In genomic region chr17:10292057-10292931, GRCh38 we compare ENCODE assay signal across 9 cellular contexts.
DNase-seq lines count a peak whose midpoint lies in the region; ATAC-seq and TF ChIP-seq lines count a peak whose summit lies in the region.
"Had no signal": no experiment of that assay in that cellular context is flagged by ENCODE, and none has a peak within 500 bp of the region (broad histone marks: within the 10 kb centered on the region; RNA-seq: fewer than 3 reads in every experiment).

No MANE protein-coding gene starts in this region.

- peak; percentile 49 for DNase-seq in activated CD8-positive, alpha-beta T cell treated with anti-CD3 and anti-CD28 coated beads for 36 hours
- DNase-seq in naive thymus-derived CD4-positive, alpha-beta T cell = no peak
- DNase-seq in HuH-7.5 (ENCODE audit: low spot score) (no peak), COLO668 (lab: John Stamatoyannopoulos, UW; ENCODE audit: unreplicated experiment) (no peak)

- H3K27me3 Mint-ChIP-seq in activated CD8-positive, alpha-beta T cell treated with anti-CD3 and anti-CD28 coated beads for 36 hours = peaks cover 23% of the 10 kb centered on the region
- peaks cover 5 to 55% (median 22%) of the 10 kb centered on the region in 5 donors for H3K27me3 Mint-ChIP-seq in naive thymus-derived CD4-positive, alpha-beta T cell

- ATAC-seq in GM18508 (IDR thresholded peaks at IDR 0.05; ENCODE audit: insufficient read depth, unreplicated experiment) (peak; percentile 55), HG02938 (IDR thresholded peaks at IDR 0.05; ENCODE audit: unreplicated experiment) (peak; percentile 64), HG03135 (IDR thresholded peaks at IDR 0.05; ENCODE audit: unreplicated experiment) (no peak), HG03571 (IDR thresholded peaks at IDR 0.05; ENCODE audit: unreplicated experiment) (no peak)
- ATAC-seq in activated CD8-positive, alpha-beta T cell treated with anti-CD3 and anti-CD28 coated beads for 36 hours = peak; percentile 98
- ATAC-seq in naive thymus-derived CD4-positive, alpha-beta T cell = peak; percentile 49

- H3K4me3 Mint-ChIP-seq in activated CD8-positive, alpha-beta T cell treated with anti-CD3 and anti-CD28 coated beads for 36 hours = no peak overlapping the region
- no peak overlapping the region for H3K4me3 Mint-ChIP-seq in naive thymus-derived CD4-positive, alpha-beta T cell
- H3K4me3 Mint-ChIP-seq: dendritic cell treated with granulocyte-macrophage colony-stimulating factor and Interleukin-4, amounts not matched to agents 40 ng/mL and 50 ng/mL, for 4 days had no signal

- H3K36me3 ChIP-seq in naive thymus-derived CD4-positive, alpha-beta T cell (ENCODE audit: control insufficient read depth in 2 of 3, insufficient read depth in 3 of 3, low read length in 3 of 3) = no peaks in the 10 kb centered on the region

- POLR2A ChIA-PET in activated CD8-positive, alpha-beta T cell treated with anti-CD3 and anti-CD28 coated beads for 36 hours (lab: Charles Lee) = no interaction called here
- POLR2A ChIA-PET in naive thymus-derived CD4-positive, alpha-beta T cell (lab: Charles Lee) = no interaction called here

- H3K27me3 ChIP-seq in naive thymus-derived CD4-positive, alpha-beta T cell (ENCODE audit: control insufficient read depth in 2 of 2, insufficient read depth in 2 of 2, low read length in 2 of 2) = no peaks in the 10 kb centered on the region

- no peaks in the 10 kb centered on the region for H3K9me3 Mint-ChIP-seq in activated CD8-positive, alpha-beta T cell treated with anti-CD3 and anti-CD28 coated beads for 36 hours
- H3K9me3 Mint-ChIP-seq in naive thymus-derived CD4-positive, alpha-beta T cell = peaks cover 0 to 2% (median 0%) of the 10 kb centered on the region in 11 donors
- H3K9me3 Mint-ChIP-seq: dendritic cell treated with granulocyte-macrophage colony-stimulating factor and Interleukin-4, amounts not matched to agents 40 ng/mL and 50 ng/mL, for 4 days had no signal

- H3K9me3 ChIP-seq in naive thymus-derived CD4-positive, alpha-beta T cell (ENCODE audit: control insufficient read depth in 2 of 3, low read length in 3 of 3) = no peaks in the 10 kb centered on the region

- H3K4me3 ChIP-seq in naive thymus-derived CD4-positive, alpha-beta T cell (ENCODE audit: low read length) = no peak overlapping the region

- CTCF ChIA-PET in activated CD8-positive, alpha-beta T cell treated with anti-CD3 and anti-CD28 coated beads for 36 hours (lab: Charles Lee) = interaction anchor here (1.1 to 1.7 kb wide), 3 partner anchors 25 to 328 kb away, joined by 3 to 5 read pairs (median 3); no protein-coding TSS in a partner anchor
- CTCF ChIA-PET in naive thymus-derived CD4-positive, alpha-beta T cell (lab: Charles Lee) = no interaction called here

- no peak overlapping the region for H3K27ac ChIP-seq in naive thymus-derived CD4-positive, alpha-beta T cell (ENCODE audit: low read depth, low read length)

- H3K36me3 Mint-ChIP-seq in activated CD8-positive, alpha-beta T cell treated with anti-CD3 and anti-CD28 coated beads for 36 hours (ENCODE audit: low read depth) = no peaks in the 10 kb centered on the region
- H3K36me3 Mint-ChIP-seq in naive thymus-derived CD4-positive, alpha-beta T cell = peaks cover 0 to 6% (median 0%) of the 10 kb centered on the region in 5 donors

- intact Hi-C loops in activated CD8-positive, alpha-beta T cell treated with anti-CD3 and anti-CD28 coated beads for 36 hours (cut with micrococcal nuclease) = no loop called here
- intact Hi-C loops in naive thymus-derived CD4-positive, alpha-beta T cell (cut with micrococcal nuclease) = no loop called here

- no peaks in the 10 kb centered on the region for H3K4me1 ChIP-seq in naive thymus-derived CD4-positive, alpha-beta T cell (ENCODE audit: control insufficient read depth in 2 of 2, insufficient read depth in 2 of 2, low read length in 2 of 2)

- no peak for TF ChIP-seq CTCF in activated CD8-positive, alpha-beta T cell treated with anti-CD3 and anti-CD28 coated beads for 36 hours (IDR thresholded peaks at IDR 0.05)

- H3K4me1 Mint-ChIP-seq in activated CD8-positive, alpha-beta T cell treated with anti-CD3 and anti-CD28 coated beads for 36 hours (ENCODE audit: low read depth) = peaks cover 7% of the 10 kb centered on the region
- peaks cover 0 to 8% (median 0%) of the 10 kb centered on the region in 7 donors for H3K4me1 Mint-ChIP-seq in naive thymus-derived CD4-positive, alpha-beta T cell

- H3K27ac Mint-ChIP-seq in activated CD8-positive, alpha-beta T cell treated with anti-CD3 and anti-CD28 coated beads for 36 hours = no peak overlapping the region
- no peak overlapping the region for H3K27ac Mint-ChIP-seq in naive thymus-derived CD4-positive, alpha-beta T cell
- H3K27ac Mint-ChIP-seq: dendritic cell treated with granulocyte-macrophage colony-stimulating factor and Interleukin-4, amounts not matched to agents 40 ng/mL and 50 ng/mL, for 4 days had no signal

Comparison
In these comparisons a context has a peak if more than half of its experiments do, and no peak if none do; other contexts are left out.
1. ATAC-seq: peak in GM18508 (single experiment), HG02938 (single experiment), activated CD8-positive, alpha-beta T cell treated with anti-CD3 and anti-CD28 coated beads for 36 hours (single experiment) and naive thymus-derived CD4-positive, alpha-beta T cell (single experiment); none in HG03135 (single experiment) and HG03571 (single experiment).